8 cellular contexts compared by ENCODE assay signal in the genomic region with DNA sequence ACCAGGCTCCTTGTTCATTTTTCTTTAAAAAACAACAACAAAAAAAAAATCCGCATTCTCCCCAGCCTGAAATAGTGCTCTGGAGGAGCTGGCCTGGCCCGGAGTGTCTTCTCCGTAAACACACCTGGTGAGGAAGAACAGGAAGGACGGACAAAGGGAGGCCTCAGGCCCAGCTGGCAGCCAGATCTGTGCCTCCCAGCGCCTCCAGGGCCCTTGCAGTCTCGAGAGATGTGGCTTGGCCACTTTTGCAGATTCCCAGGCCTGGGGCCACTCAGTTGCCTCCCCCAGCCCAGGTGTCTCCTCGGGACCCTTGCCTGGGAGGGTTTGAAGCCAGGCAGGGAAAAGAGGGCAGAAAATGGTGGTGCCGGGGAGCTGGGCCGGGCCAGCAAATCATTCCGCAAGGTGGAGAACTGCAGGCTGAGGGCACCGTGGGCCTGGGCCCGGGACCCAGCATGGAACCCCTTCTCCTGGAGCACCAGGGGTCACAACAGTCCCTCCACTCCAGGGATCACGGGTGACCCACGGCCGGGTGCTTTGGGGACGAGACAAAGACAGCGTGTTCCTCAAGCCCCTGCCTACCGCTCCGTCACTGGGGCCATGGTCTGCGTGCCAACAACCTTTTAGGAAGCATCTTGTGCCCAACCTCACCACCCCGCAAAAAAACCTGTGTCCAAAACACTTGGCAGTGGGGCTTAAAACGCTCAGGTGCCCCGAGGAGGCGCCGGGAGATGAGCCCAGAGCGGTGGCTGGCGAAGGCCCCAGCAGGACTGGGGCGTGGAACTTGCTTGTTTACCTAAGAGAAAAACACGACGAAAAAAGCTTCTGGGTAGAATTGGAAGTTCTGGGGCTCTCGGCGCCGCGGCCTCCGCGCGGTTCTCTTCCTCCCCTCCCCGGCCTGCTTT.
DNase-seq lines count a peak whose midpoint lies in the region; ATAC-seq and TF ChIP-seq lines count a peak whose summit lies in the region.

No MANE protein-coding gene starts in this region.

- H3K4me1 ChIP-seq in fibroblast of lung (ENCODE audit: control insufficient read depth, extremely low read depth, insufficient read depth, low read length), result peaks cover 23% of the 10 kb centered on the region

- H3K4me2 ChIP-seq in fibroblast of lung (ENCODE audit: extremely low read depth, insufficient read depth, low read length), result peak overlapping the region; percentile 87

- H3K9me3 Mint-ChIP-seq in nephron, result no peaks in the 10 kb centered on the region

- TF ChIP-seq CTCF in fibroblast of lung (conservative IDR thresholded peaks at IDR 0.05 in 1 of 2, IDR thresholded peaks at IDR 0.05 in 1 of 2; ENCODE audit: low read depth in 1 of 2, low read length in 2 of 2) (no peak), nephron (IDR thresholded peaks at IDR 0.05; ENCODE audit: unreplicated experiment in 3 of 3) (no peak)

- H3K4me1 Mint-ChIP-seq in nephron, result peaks cover 13% of the 10 kb centered on the region

- no peak for ATAC-seq in GM21526 (IDR thresholded peaks at IDR 0.05; ENCODE audit: low FRiP score, unreplicated experiment)

- H3K27me3 Mint-ChIP-seq in nephron (ENCODE audit: low read depth), result no peaks in the 10 kb centered on the region

- no peaks in the 10 kb centered on the region for H3K9me3 ChIP-seq in fibroblast of lung (ENCODE audit: control insufficient read depth, insufficient read depth, low read depth, low read length)

- no peaks in the 10 kb centered on the region for H3K27me3 ChIP-seq in fibroblast of lung (ENCODE audit: control insufficient read depth, insufficient read depth, low read length)

- peak overlapping the region; percentile 61 to 92 (median 77) for H3K27ac Mint-ChIP-seq in nephron

- H3K9ac ChIP-seq in fibroblast of lung (ENCODE audit: insufficient read depth, low read length), result peak overlapping the region; percentile 75

- H3K36me3 ChIP-seq in fibroblast of lung (ENCODE audit: control insufficient read depth, insufficient read depth, low read length), result peaks cover 3% of the 10 kb centered on the region

- H4K20me1 ChIP-seq in fibroblast of lung (ENCODE audit: control insufficient read depth, extremely low read depth, insufficient read depth, low read length), result no peaks in the 10 kb centered on the region

- H3K4me3 Mint-ChIP-seq in nephron, result peak overlapping the region; percentile 82 to 86 (median 85)

- peak overlapping the region; percentile 54 for H2AFZ ChIP-seq in fibroblast of lung (ENCODE audit: low read length)

- H3K79me2 ChIP-seq in fibroblast of lung (ENCODE audit: control insufficient read depth, insufficient read depth, low read length), result peaks cover 51% of the 10 kb centered on the region

- peak overlapping the region; percentile 86 for H3K27ac ChIP-seq in fibroblast of lung (ENCODE audit: insufficient read depth, low read length)

- peak; percentile 4 for DNase-seq in NCI-H345 (lab: John Stamatoyannopoulos, UW)
- DNase-seq in NCI-H345 treated with DMSO at 0.1 percent for 48 hours (lab: John Stamatoyannopoulos, UW; ENCODE audit: unreplicated experiment), result no peak
- DNase-seq in activated CD4-positive, alpha-beta T cell treated with anti-CD3 and anti-CD28 coated beads, Interleukin-2, amount 50 U/mL, for 1 hour, result peak; percentile 27
- peak in 1 of 2 donors; percentile 35 for DNase-seq in fibroblast of lung (ENCODE audit: low read depth in 2 of 2)
- no peak for DNase-seq in HUDEP-2 (lab: John Stamatoyannopoulos, UW; ENCODE audit: unreplicated experiment in 76 of 76)
- no peak for DNase-seq in iPS-NIHi7 (ENCODE audit: extremely low spot score)

- no peaks in the 10 kb centered on the region for H3K36me3 Mint-ChIP-seq in nephron (ENCODE audit: low read depth)

- H3K4me3 ChIP-seq in fibroblast of lung (replicated peaks in 1 of 4; ENCODE audit: control extremely low read depth in 1 of 4, insufficient read depth in 1 of 4, low read depth in 3 of 4, low read length in 4 of 4), result peak overlapping the region; percentile 49 to 84 (median 56)

Comparison
In these comparisons a context has a peak if more than half of its experiments do, and no peak if none do; other contexts are left out.
1. DNase-seq: peak in NCI-H345 (single experiment) and activated CD4-positive, alpha-beta T cell treated with anti-CD3 and anti-CD28 coated beads, Interleukin-2, amount 50 U/mL, for 1 hour (single experiment); none in NCI-H345 treated with DMSO at 0.1 percent for 48 hours (single experiment), HUDEP-2 (0 of 76) and iPS-NIHi7 (single experiment).